In genomic region chr15:59594493-59594942, GRCh38 we compare ENCODE assay signal across 1 cellular context.
TF ChIP-seq lines count a peak whose summit lies in the region.

No MANE protein-coding gene starts in this region.

TF ChIP-seq in GM23338, 12 proteins besides CTCF, POLR2A, EP300 and RAD21 (continued from another document):
- TF ChIP-seq ZNF462 (CRISPR knock-in tag; IDR thresholded peaks at IDR 0.05) (no peak), EZH2 (IDR thresholded peaks at IDR 0.05; ENCODE audit: low read depth, unreplicated experiment) (no peak), ZNF331 (CRISPR knock-in tag; IDR thresholded peaks at IDR 0.05; ENCODE audit: low read depth) (no peak), JUNB (IDR thresholded peaks at IDR 0.05; ENCODE audit: unreplicated experiment) (no peak)
